ENCODE assay signal across 11 cellular contexts in the genomic region with DNA sequence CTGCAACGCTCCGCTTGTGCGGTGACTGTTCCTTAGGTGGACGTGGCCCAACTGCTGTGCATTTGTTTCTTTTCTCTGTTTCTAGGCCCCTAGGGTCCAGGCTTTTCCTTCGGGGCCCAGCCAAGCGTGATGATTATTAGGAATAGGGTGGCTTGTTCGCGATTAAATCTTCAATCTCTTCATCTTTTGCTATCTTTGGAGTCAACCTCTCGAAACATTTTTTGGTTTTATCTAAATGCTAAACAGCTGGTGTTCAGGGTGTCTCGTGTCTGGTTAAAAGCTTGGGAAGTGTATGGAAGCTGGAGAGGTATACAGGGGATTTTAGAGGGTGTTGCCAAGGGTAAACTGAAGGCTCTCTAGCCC. TPM values are rescaled to one million over a fixed set of nuclear protein-coding genes. Genes with fewer than 3 reads are reported as not detected.
DNase-seq lines count a peak whose midpoint lies in the region; ATAC-seq and TF ChIP-seq lines count a peak whose summit lies in the region.
"Had no signal": no experiment of that assay in that cellular context is flagged by ENCODE, and none has a peak within 500 bp of the region (broad histone marks: within the 10 kb centered on the region; RNA-seq: fewer than 3 reads in every experiment).

No MANE protein-coding gene starts in this region.

- no peaks in the 10 kb centered on the region for H3K9me3 ChIP-seq in psoas muscle
- H3K9me3 ChIP-seq: upper lobe of left lung had no signal

- DNase-seq in NCI-H2107 treated with DMSO at 0.1 percent for 48 hours (lab: John Stamatoyannopoulos, UW; ENCODE audit: unreplicated experiment), result peak; percentile 33
- no peak for DNase-seq in NCI-H2107 (lab: John Stamatoyannopoulos, UW)
- peak; percentile 44 for DNase-seq in NCI-H69 (lab: John Stamatoyannopoulos, UW)
- no peak for DNase-seq in epithelial cell of proximal tubule (ENCODE audit: low read depth)
- DNase-seq in psoas muscle, result no peak
- DNase-seq in SW480 (ENCODE audit: low spot score), result no peak
- DNase-seq in EL, result no peak
- DNase-seq: NCI-H187 had no signal

- ATAC-seq in psoas muscle, result no peak
- no peak for ATAC-seq in HG03280 (IDR thresholded peaks at IDR 0.05; ENCODE audit: unreplicated experiment)

- peaks cover 4% of the 10 kb centered on the region for H3K4me1 ChIP-seq in psoas muscle

- intact Hi-C loops in psoas muscle (cut with DNase I), result no loop called here

- TF ChIP-seq CTCF in epithelial cell of proximal tubule (conservative IDR thresholded peaks at IDR 0.05; ENCODE audit: low read depth, low read length) (no peak), psoas muscle (IDR thresholded peaks at IDR 0.05) (no peak)

- 8 to 12% (median 10%) methylated on average over 10 of the region's 10 CpGs for WGBS in psoas muscle, 3 donors

- no peaks in the 10 kb centered on the region for H3K36me3 ChIP-seq in psoas muscle (ENCODE audit: insufficient read depth in 1 of 2, low read depth in 1 of 2)
- H3K36me3 ChIP-seq: upper lobe of left lung had no signal

- peaks cover 0 to 53% (median 10%) of the 10 kb centered on the region in 3 donors for H3K27me3 ChIP-seq in psoas muscle (ENCODE audit: insufficient read depth in 3 of 3, low read length in 2 of 3)

- H3K4me3 ChIP-seq in epithelial cell of proximal tubule (ENCODE audit: low read depth, low read length) (peak overlapping the region; percentile 54), psoas muscle (peak overlapping the region; percentile 50)

- no peak overlapping the region for H3K27ac ChIP-seq in psoas muscle
- H3K27ac ChIP-seq: upper lobe of left lung had no signal

RNA-seq across cellular contexts. Expression of gene PLD5, which starts 0.8 kb away (rescaled TPM):
- 0.72 and 3.7 TPM in 2 replicates for total RNA-seq in epithelial cell of proximal tubule
- total RNA-seq in psoas muscle, result under 1 TPM in 2 of 4 donors, not detected in 2; 0.22 to 0.92 TPM
- under 1 TPM in 1 of 3 donors, not detected in 2; 0.03 TPM for polyA plus RNA-seq in psoas muscle
- total RNA-seq: activated CD8-positive, alpha-beta memory T cell treated with anti-CD3 and anti-CD28 coated beads for 36 hours had no signal

Comparison
In these comparisons a context has a peak if more than half of its experiments do, and no peak if none do; other contexts are left out.
1. DNase-seq: peak in NCI-H2107 treated with DMSO at 0.1 percent for 48 hours (single experiment) and NCI-H69 (single experiment); none in NCI-H2107 (single experiment), epithelial cell of proximal tubule (single experiment), psoas muscle (0 of 2), SW480 (single experiment) and EL (single experiment).